ENCODE assay signal across 8 cellular contexts in the genomic region with DNA sequence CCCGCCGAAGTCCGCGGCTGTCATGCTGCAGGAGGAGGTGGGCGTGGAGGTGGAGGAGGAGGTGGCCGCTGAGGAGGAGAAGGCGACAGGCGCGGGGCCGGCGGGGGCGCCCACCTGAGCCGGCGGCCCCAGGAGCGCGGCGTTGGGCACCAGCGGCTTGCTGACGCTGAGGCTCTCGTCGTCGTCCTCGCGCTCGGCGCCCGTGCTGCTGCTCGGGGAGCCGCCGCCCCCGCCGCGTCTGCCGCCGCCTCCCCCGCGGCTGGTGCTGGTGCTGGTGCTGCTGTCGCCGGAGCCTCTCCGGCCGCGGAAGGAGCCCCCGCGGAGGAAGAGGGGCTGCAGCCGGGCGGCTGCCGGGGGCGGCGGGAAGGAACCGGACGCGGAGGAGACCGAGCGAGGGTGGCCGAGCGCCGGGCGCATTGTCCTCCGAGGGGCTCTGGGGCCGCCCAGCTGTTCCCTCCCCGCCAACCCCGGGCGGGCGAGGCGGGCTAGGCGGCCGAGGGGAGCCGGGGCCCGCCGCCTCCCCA. TPM values are rescaled to one million over a fixed set of nuclear protein-coding genes. Genes with fewer than 3 reads are reported as not detected.
DNase-seq lines count a peak whose midpoint lies in the region; ATAC-seq and TF ChIP-seq lines count a peak whose summit lies in the region.

No MANE protein-coding gene starts in this region.

- H3K36me3 ChIP-seq in BLaER1 treated with 17β-estradiol and CSF1 and Interleukin-3, amounts not matched to agents 10 nM and 100 nM: peaks cover 0 to 18% (median 11%) of the 10 kb centered on the region in 11 experiments; a peak in 12 of 22 replicates
- H3K36me3 ChIP-seq in HUES6 (ENCODE audit: control insufficient read depth, insufficient read depth, low read length) (no peaks in the 10 kb centered on the region), body of pancreas (replicated peaks in 1 of 2; ENCODE audit: insufficient read depth in 1 of 2, low read depth in 2 of 2) (no peaks in the 10 kb centered on the region)

- 1% methylated on average over 57 of the region's 70 CpGs; no CpG with 5 or more reads in 1 of the 2 donors for WGBS in body of pancreas, 2 donors

- H3K4me2 ChIP-seq in BLaER1 treated with 17β-estradiol and CSF1 and Interleukin-3, amounts not matched to agents 10 nM and 100 nM: peak overlapping the region; percentile 88 to 100 (median 95)

- peaks cover 52 to 60% (median 56%) of the 10 kb centered on the region in 10 experiments for H3K4me1 ChIP-seq in BLaER1 treated with 17β-estradiol and CSF1 and Interleukin-3, amounts not matched to agents 10 nM and 100 nM
- H3K4me1 ChIP-seq in HUES6 (ENCODE audit: control insufficient read depth, insufficient read depth, low read length) (peaks cover 22% of the 10 kb centered on the region), body of pancreas (peaks cover 11% of the 10 kb centered on the region)

- H3K27me3 ChIP-seq in BLaER1 treated with 17β-estradiol and CSF1 and Interleukin-3, amounts not matched to agents 10 nM and 100 nM: peaks cover 0 to 14% (median 0%) of the 10 kb centered on the region in 11 experiments; a peak in 4 of 22 replicates
- H3K27me3 ChIP-seq in HUES6 (ENCODE audit: control insufficient read depth, insufficient read depth, low read length): peaks cover 4% of the 10 kb centered on the region
- no peaks in the 10 kb centered on the region for H3K27me3 ChIP-seq in body of pancreas

- H3K4me3 ChIP-seq in BLaER1 treated with 17β-estradiol and CSF1 and Interleukin-3, amounts not matched to agents 10 nM and 100 nM: peak overlapping the region; percentile 67 to 96 (median 90)
- H3K4me3 ChIP-seq in HUES6 (ENCODE audit: low read depth, low read length) (peak overlapping the region; percentile 64), body of pancreas (peak overlapping the region; percentile 25 to 46)

- H3K4me1 Mint-ChIP-seq in memory B cell (peaks cover 25% of the 10 kb centered on the region), chondrocyte (ENCODE audit: low read depth) (peaks cover 4% of the 10 kb centered on the region)
- H3K4me1 Mint-ChIP-seq in activated T-helper 2 cell treated with anti-CD3 and anti-CD28 coated beads, Interferon-gamma antibody, Interleukin-2, Interleukin-4, amounts not matched to agents 10 μg/mL and 5 μg/mL and 100 μg/mL, durations not matched to agents 14 hours and 24 hours and 36 hours (ENCODE audit: low read depth): peaks cover 32% of the 10 kb centered on the region

- peaks cover 6 to 34% (median 16%) of the 10 kb centered on the region in 11 experiments; a peak in 15 of 22 replicates for H4K20me1 ChIP-seq in BLaER1 treated with 17β-estradiol and CSF1 and Interleukin-3, amounts not matched to agents 10 nM and 100 nM

- H3K4me3 Mint-ChIP-seq in memory B cell: no peak overlapping the region
- H3K4me3 Mint-ChIP-seq in chondrocyte (ENCODE audit: unreplicated experiment): no peak overlapping the region
- no peak overlapping the region for H3K4me3 Mint-ChIP-seq in activated T-helper 2 cell treated with anti-CD3 and anti-CD28 coated beads, Interferon-gamma antibody, Interleukin-2, Interleukin-4, amounts not matched to agents 10 μg/mL and 5 μg/mL and 100 μg/mL, durations not matched to agents 14 hours and 24 hours and 36 hours (ENCODE audit: low read depth)

- H3K9me3 Mint-ChIP-seq in memory B cell (no peaks in the 10 kb centered on the region), chondrocyte (ENCODE audit: low read depth) (peaks cover under 1% of the 10 kb centered on the region)
- no peaks in the 10 kb centered on the region for H3K9me3 Mint-ChIP-seq in activated T-helper 2 cell treated with anti-CD3 and anti-CD28 coated beads, Interferon-gamma antibody, Interleukin-2, Interleukin-4, amounts not matched to agents 10 μg/mL and 5 μg/mL and 100 μg/mL, durations not matched to agents 14 hours and 24 hours and 36 hours

- H3K27me3 Mint-ChIP-seq in memory B cell (peaks cover 12% of the 10 kb centered on the region), chondrocyte (ENCODE audit: low read depth) (peaks cover 5% of the 10 kb centered on the region)
- peaks cover 36% of the 10 kb centered on the region for H3K27me3 Mint-ChIP-seq in activated T-helper 2 cell treated with anti-CD3 and anti-CD28 coated beads, Interferon-gamma antibody, Interleukin-2, Interleukin-4, amounts not matched to agents 10 μg/mL and 5 μg/mL and 100 μg/mL, durations not matched to agents 14 hours and 24 hours and 36 hours (ENCODE audit: low read depth)

- peak overlapping the region; percentile 44 to 99 (median 89); a peak in 21 of 22 replicates for H3K27ac ChIP-seq in BLaER1 treated with 17β-estradiol and CSF1 and Interleukin-3, amounts not matched to agents 10 nM and 100 nM
- H3K27ac ChIP-seq in HUES6 (ENCODE audit: low read depth, low read length) (no peak overlapping the region), body of pancreas (peak overlapping the region in 1 of 4 donors; percentile 37)

- no peak for TF ChIP-seq POLR2A in body of pancreas (IDR thresholded peaks at IDR 0.05)

- TF ChIP-seq CTCF in body of pancreas (IDR thresholded peaks at IDR 0.05) (no peak), chondrocyte (IDR thresholded peaks at IDR 0.05) (no peak)

- intact Hi-C loops in body of pancreas (cut with DNase I): no loop called here
- intact Hi-C loops in activated T-helper 2 cell treated with anti-CD3 and anti-CD28 coated beads, Interferon-gamma antibody, Interleukin-2, Interleukin-4, amounts not matched to agents 10 μg/mL and 5 μg/mL and 100 μg/mL, durations not matched to agents 14 hours and 24 hours and 36 hours (cut with micrococcal nuclease): no loop called here

- peak overlapping the region; percentile 82 to 92 (median 88) for H3K9ac ChIP-seq in BLaER1 treated with 17β-estradiol and CSF1 and Interleukin-3, amounts not matched to agents 10 nM and 100 nM
- no peak overlapping the region for H3K9ac ChIP-seq in HUES6 (ENCODE audit: low read length)

- no peak for DNase-seq in body of pancreas
- DNase-seq in memory B cell (ENCODE audit: low spot score in 2 of 2): peak in 1 of 2 donors; percentile 18
- DNase-seq in chondrocyte (ENCODE audit: low spot score): no peak
- no peak for DNase-seq in activated T-helper 2 cell treated with anti-CD3 and anti-CD28 coated beads, Interferon-gamma antibody, Interleukin-2, Interleukin-4, amounts not matched to agents 10 μg/mL and 5 μg/mL and 100 μg/mL, durations not matched to agents 14 hours and 24 hours and 36 hours (ENCODE audit: low spot score)

- ATAC-seq in body of pancreas: peak; percentile 13
- ATAC-seq in memory B cell (ENCODE audit: low read depth): peak; percentile 51
- ATAC-seq in esophagus mucosa: no peak
- ATAC-seq in HG02610 (IDR thresholded peaks at IDR 0.05; ENCODE audit: unreplicated experiment): no peak

- H3K36me3 Mint-ChIP-seq in memory B cell (no peaks in the 10 kb centered on the region), chondrocyte (ENCODE audit: low read depth) (no peaks in the 10 kb centered on the region)
- no peaks in the 10 kb centered on the region for H3K36me3 Mint-ChIP-seq in activated T-helper 2 cell treated with anti-CD3 and anti-CD28 coated beads, Interferon-gamma antibody, Interleukin-2, Interleukin-4, amounts not matched to agents 10 μg/mL and 5 μg/mL and 100 μg/mL, durations not matched to agents 14 hours and 24 hours and 36 hours (ENCODE audit: low read depth)

- H3K27ac Mint-ChIP-seq in memory B cell (no peak overlapping the region), chondrocyte (ENCODE audit: unreplicated experiment) (no peak overlapping the region)
- no peak overlapping the region for H3K27ac Mint-ChIP-seq in activated T-helper 2 cell treated with anti-CD3 and anti-CD28 coated beads, Interferon-gamma antibody, Interleukin-2, Interleukin-4, amounts not matched to agents 10 μg/mL and 5 μg/mL and 100 μg/mL, durations not matched to agents 14 hours and 24 hours and 36 hours

- H3K9me3 ChIP-seq in BLaER1 treated with 17β-estradiol and CSF1 and Interleukin-3, amounts not matched to agents 10 nM and 100 nM (replicated peaks in 1 of 11): no peaks in the 10 kb centered on the region
- no peaks in the 10 kb centered on the region for H3K9me3 ChIP-seq in HUES6 (ENCODE audit: control insufficient read depth, insufficient read depth, low read depth, low read length)
- H3K9me3 ChIP-seq in body of pancreas: no peaks in the 10 kb centered on the region

RNA-seq across cellular contexts. Expression of a gene that starts 0.4 kb away (rescaled TPM):
- total RNA-seq in body of pancreas (under 1 TPM in 1 of 2 donors, not detected in 1; 0.26 TPM), chondrocyte (0.36 to 0.87 TPM (median 0.59 TPM) in 3 replicates), esophagus mucosa (0.28 TPM)
- 0.05 and 0.09 TPM in 2 replicates for total RNA-seq in activated T-helper 2 cell treated with anti-CD3 and anti-CD28 coated beads, Interferon-gamma antibody, Interleukin-2, Interleukin-4, amounts not matched to agents 10 μg/mL and 5 μg/mL and 100 μg/mL, durations not matched to agents 14 hours and 24 hours and 36 hours

RNA-seq across cellular contexts. Expression of a gene that starts 36.0 kb away (rescaled TPM):
- total RNA-seq in body of pancreas (10 to 100 TPM in 1 of 2 donors, 1 to 10 TPM in 1; 8.3 to 13.8 TPM), chondrocyte (8.1 to 11.6 TPM (median 10.4 TPM) in 3 replicates), esophagus mucosa (8.0 TPM)
- total RNA-seq in activated T-helper 2 cell treated with anti-CD3 and anti-CD28 coated beads, Interferon-gamma antibody, Interleukin-2, Interleukin-4, amounts not matched to agents 10 μg/mL and 5 μg/mL and 100 μg/mL, durations not matched to agents 14 hours and 24 hours and 36 hours: 16.8 and 17.6 TPM in 2 replicates

RNA-seq across cellular contexts. Expression of a gene that starts 38.3 kb away (rescaled TPM):
- total RNA-seq in body of pancreas: 10 to 100 TPM; 22.1 to 28.7 TPM
- total RNA-seq in chondrocyte: 22.3 to 31.5 TPM (median 30.8 TPM) in 3 replicates
- total RNA-seq in esophagus mucosa: 20.1 TPM
- total RNA-seq in activated T-helper 2 cell treated with anti-CD3 and anti-CD28 coated beads, Interferon-gamma antibody, Interleukin-2, Interleukin-4, amounts not matched to agents 10 μg/mL and 5 μg/mL and 100 μg/mL, durations not matched to agents 14 hours and 24 hours and 36 hours: 44.3 and 44.8 TPM in 2 replicates

Comparison
In these comparisons a context has a peak if more than half of its experiments do, and no peak if none do; other contexts are left out.
1. H3K4me3 ChIP-seq: peak in every context shown above with its lines; median percentile 90 in BLaER1 treated with 17β-estradiol and CSF1 and Interleukin-3, amounts not matched to agents 10 nM and 100 nM; 64 in HUES6; 36 in body of pancreas.
2. ATAC-seq: peak in body of pancreas (single experiment) and memory B cell (single experiment); none in esophagus mucosa (single experiment) and HG02610 (single experiment).